In genomic region chr4:6575503-6576240, GRCh38 we compare ENCODE assay signal across 8 cellular contexts. TPM values are rescaled to one million over a fixed set of nuclear protein-coding genes. Genes with fewer than 3 reads are reported as not detected.
DNase-seq lines count a peak whose midpoint lies in the region; ATAC-seq lines count a peak whose summit lies in the region.

No MANE protein-coding gene starts in this region.

- no peaks in the 10 kb centered on the region for H3K9me3 Mint-ChIP-seq in activated T-helper 17 cell treated with anti-CD3 and anti-CD28 coated beads, Interleukin-2, amount 50 U/mL, for 72 hours
- no peaks in the 10 kb centered on the region for H3K9me3 Mint-ChIP-seq in immature natural killer cell

- DNase-seq in NCI-H748 (lab: John Stamatoyannopoulos, UW; ENCODE audit: unreplicated experiment) (peak; percentile 27), NCI-H748 treated with DMSO at 0.1 percent for 48 hours (lab: John Stamatoyannopoulos, UW) (no peak), immature natural killer cell (no peak)
- no peak for DNase-seq in effector CD8-positive, alpha-beta T cell (lab: John Stamatoyannopoulos, UW)
- no peak for DNase-seq in stimulated activated CD4-positive, alpha-beta T cell treated with anti-CD3 and anti-CD28 coated beads, Interleukin-2, amount 100 ng/mL, for 48 hours

- ATAC-seq in activated T-helper 17 cell treated with anti-CD3 and anti-CD28 coated beads, Interleukin-2, amount 50 U/mL, for 72 hours (replicated peaks) = no peak
- ATAC-seq in HG03520 (IDR thresholded peaks at IDR 0.05; ENCODE audit: unreplicated experiment) = no peak

- H3K27ac Mint-ChIP-seq in activated T-helper 17 cell treated with anti-CD3 and anti-CD28 coated beads, Interleukin-2, amount 50 U/mL, for 72 hours = peak overlapping the region; percentile 67
- H3K27ac Mint-ChIP-seq in immature natural killer cell = peak overlapping the region in 5 of 6 donors; percentile 55 to 74 (median 70)

- H3K4me3 ChIP-seq in stomach smooth muscle (ENCODE audit: low read length in 2 of 2) = peak overlapping the region; percentile 71 to 95

- no peaks in the 10 kb centered on the region for H3K9me3 ChIP-seq in stomach smooth muscle (ENCODE audit: control insufficient read depth in 2 of 2, low read length in 2 of 2)

- peak overlapping the region; percentile 61 to 84 for H3K9ac ChIP-seq in stomach smooth muscle (ENCODE audit: low read length in 2 of 2)

- H3K27ac ChIP-seq in stomach smooth muscle (ENCODE audit: low read length) = peak overlapping the region; percentile 41

- H3K4me1 ChIP-seq in stomach smooth muscle (ENCODE audit: control insufficient read depth, insufficient read depth, low read length) = peaks cover 14% of the 10 kb centered on the region

- no peaks in the 10 kb centered on the region for H3K27me3 Mint-ChIP-seq in activated T-helper 17 cell treated with anti-CD3 and anti-CD28 coated beads, Interleukin-2, amount 50 U/mL, for 72 hours
- peaks cover 3 to 6% (median 3%) of the 10 kb centered on the region in 3 donors for H3K27me3 Mint-ChIP-seq in immature natural killer cell (ENCODE audit: low read depth in 3 of 3)

- peaks cover 6% of the 10 kb centered on the region for H3K4me1 Mint-ChIP-seq in activated T-helper 17 cell treated with anti-CD3 and anti-CD28 coated beads, Interleukin-2, amount 50 U/mL, for 72 hours
- peaks cover 5 to 14% of the 10 kb centered on the region in 2 donors for H3K4me1 Mint-ChIP-seq in immature natural killer cell

- no peaks in the 10 kb centered on the region for H3K27me3 ChIP-seq in stomach smooth muscle (ENCODE audit: control insufficient read depth in 1 of 2, insufficient read depth in 2 of 2, low read length in 2 of 2)

- peaks cover 37% of the 10 kb centered on the region for H3K36me3 Mint-ChIP-seq in activated T-helper 17 cell treated with anti-CD3 and anti-CD28 coated beads, Interleukin-2, amount 50 U/mL, for 72 hours (ENCODE audit: low read depth)
- H3K36me3 Mint-ChIP-seq in immature natural killer cell = peaks cover 19 to 25% (median 24%) of the 10 kb centered on the region in 3 donors

- H3K36me3 ChIP-seq in stomach smooth muscle (ENCODE audit: control insufficient read depth in 2 of 2, insufficient read depth in 2 of 2, low read length in 2 of 2) = peaks cover 19 to 21% of the 10 kb centered on the region in 2 donors

- H3K4me3 Mint-ChIP-seq in activated T-helper 17 cell treated with anti-CD3 and anti-CD28 coated beads, Interleukin-2, amount 50 U/mL, for 72 hours = peak overlapping the region; percentile 84
- H3K4me3 Mint-ChIP-seq in immature natural killer cell = peak overlapping the region; percentile 79 to 85 (median 81)

RNA-seq across cellular contexts. Expression of gene MAN2B2, which starts 0.7 kb away (rescaled TPM):
- 10 to 100 TPM; 19.5 to 20.3 TPM for total RNA-seq in activated T-helper 17 cell treated with anti-CD3 and anti-CD28 coated beads, Interleukin-2, amount 50 U/mL, for 72 hours
- polyA plus RNA-seq in immature natural killer cell = 10 to 100 TPM; 12.9 to 34.9 (median 15.3) TPM
